In genomic region chr10:125151824-125152634, GRCh38 we compare ENCODE assay signal across 8 cellular contexts. TPM values are rescaled to one million over a fixed set of nuclear protein-coding genes. Genes with fewer than 3 reads are reported as not detected.
DNase-seq lines count a peak whose midpoint lies in the region; ATAC-seq and TF ChIP-seq lines count a peak whose summit lies in the region.

No MANE protein-coding gene starts in this region.

- no peak for TF ChIP-seq CTCF in brain (conservative IDR thresholded peaks at IDR 0.05)
- no peak for TF ChIP-seq CTCF in spleen (IDR thresholded peaks at IDR 0.05 in 8 of 11, conservative IDR thresholded peaks at IDR 0.05 in 3 of 11)
- TF ChIP-seq CTCF in GM10266 (IDR thresholded peaks at IDR 0.05; ENCODE audit: control insufficient read depth, insufficient read depth, low read depth, missing control alignments), result no peak

- H3K9me3 ChIP-seq in HUES48 (ENCODE audit: control insufficient read depth, insufficient read depth, low read length) (no peaks in the 10 kb centered on the region), spleen (no peaks in the 10 kb centered on the region)

- H3K4me1 ChIP-seq in HUES48 (ENCODE audit: control insufficient read depth, insufficient read depth, low read length) (peaks cover 90% of the 10 kb centered on the region), spleen (peaks cover 33 to 100% (median 84%) of the 10 kb centered on the region in 6 donors)

- H3K36me3 ChIP-seq in HUES48 (ENCODE audit: control insufficient read depth, insufficient read depth, low read length), result peaks cover 38% of the 10 kb centered on the region
- H3K36me3 ChIP-seq in spleen, result peaks cover 0 to 6% (median 0%) of the 10 kb centered on the region in 6 donors

- peak overlapping the region; percentile 3 to 67 (median 53) for H3K4me3 Mint-ChIP-seq in brain
- H3K4me3 Mint-ChIP-seq in immature natural killer cell, result peak overlapping the region; percentile 69 to 90 (median 77)
- H3K4me3 Mint-ChIP-seq in stimulated activated naive B cell treated with anti-CD40 and anti-IgM and Interleukin-4, amounts not matched to agents 10 μg/mL and 1 μg/mL and 100 μg/mL, for 72 hours, result no peak overlapping the region

- H3K27ac Mint-ChIP-seq in brain (peak overlapping the region in 4 of 5 experiments; percentile 55 to 98 (median 86)), immature natural killer cell (peak overlapping the region; percentile 51 to 98 (median 88))
- H3K27ac Mint-ChIP-seq in stimulated activated naive B cell treated with anti-CD40 and anti-IgM and Interleukin-4, amounts not matched to agents 10 μg/mL and 1 μg/mL and 100 μg/mL, for 72 hours, result no peak overlapping the region

- WGBS in spleen, 5 donors, result 12 to 25% (median 15%) methylated on average over 26 to 63 of the region's 63 CpGs

- no peaks in the 10 kb centered on the region for H3K9me3 Mint-ChIP-seq in brain
- H3K9me3 Mint-ChIP-seq in immature natural killer cell, result no peaks in the 10 kb centered on the region
- no peaks in the 10 kb centered on the region for H3K9me3 Mint-ChIP-seq in stimulated activated naive B cell treated with anti-CD40 and anti-IgM and Interleukin-4, amounts not matched to agents 10 μg/mL and 1 μg/mL and 100 μg/mL, for 72 hours

- H3K27me3 Mint-ChIP-seq in brain, result no peaks in the 10 kb centered on the region
- H3K27me3 Mint-ChIP-seq in immature natural killer cell (ENCODE audit: low read depth in 3 of 3), result peaks cover 0 to 17% (median 8%) of the 10 kb centered on the region in 3 donors
- H3K27me3 Mint-ChIP-seq in stimulated activated naive B cell treated with anti-CD40 and anti-IgM and Interleukin-4, amounts not matched to agents 10 μg/mL and 1 μg/mL and 100 μg/mL, for 72 hours, result peaks cover 76 to 90% of the 10 kb centered on the region in 2 donors

- H3K4me3 ChIP-seq in HUES48 (ENCODE audit: low read depth, low read length), result peak overlapping the region; percentile 80
- peak overlapping the region in 6 of 8 donors; percentile 15 to 56 (median 24) for H3K4me3 ChIP-seq in spleen

- no peak for TF ChIP-seq POLR2A in spleen (IDR thresholded peaks at IDR 0.05)

- intact Hi-C loops in spleen (cut with DNase I; ENCODE audit: low total_unique reads), result loop anchor here (10.0 kb wide), 1 partner anchor 107 kb away; no protein-coding TSS in a partner anchor

- H3K27ac ChIP-seq in HUES48 (ENCODE audit: low read depth, low read length) (peak overlapping the region; percentile 92), spleen (peak overlapping the region in 5 of 8 donors; percentile 13 to 55 (median 48))

- H3K27me3 ChIP-seq in HUES48 (ENCODE audit: control insufficient read depth, insufficient read depth, low read length) (no peaks in the 10 kb centered on the region), spleen (replicated peaks in 1 of 7) (peaks cover 0 to 82% (median 5%) of the 10 kb centered on the region in 7 donors)

- DNase-seq in immature natural killer cell (peak; percentile 81 to 83 (median 81)), spleen (peak; percentile 90), GM10266 (ENCODE audit: extremely low spot score) (no peak)
- no peak for DNase-seq in stimulated activated naive B cell treated with anti-CD40 and anti-IgM and Interleukin-4, amounts not matched to agents 10 μg/mL and 1 μg/mL and 100 μg/mL, for 72 hours

- H3K4me1 Mint-ChIP-seq in brain (peaks cover 91% of the 10 kb centered on the region), immature natural killer cell (peaks cover 93 to 96% of the 10 kb centered on the region in 2 donors)
- peaks cover 8 to 21% of the 10 kb centered on the region in 2 donors for H3K4me1 Mint-ChIP-seq in stimulated activated naive B cell treated with anti-CD40 and anti-IgM and Interleukin-4, amounts not matched to agents 10 μg/mL and 1 μg/mL and 100 μg/mL, for 72 hours

- ATAC-seq in HG03439 (IDR thresholded peaks at IDR 0.05; ENCODE audit: unreplicated experiment), result no peak
- no peak for ATAC-seq in GM21717 (IDR thresholded peaks at IDR 0.05; ENCODE audit: unreplicated experiment)
- ATAC-seq in stimulated activated naive B cell treated with anti-CD40 and anti-IgM and Interleukin-4, amounts not matched to agents 10 μg/mL and 1 μg/mL and 100 μg/mL, for 72 hours (replicated peaks), result no peak

- peaks cover 17% of the 10 kb centered on the region for H3K36me3 Mint-ChIP-seq in brain
- peaks cover 0 to 8% (median 0%) of the 10 kb centered on the region in 3 donors for H3K36me3 Mint-ChIP-seq in immature natural killer cell
- no peaks in the 10 kb centered on the region for H3K36me3 Mint-ChIP-seq in stimulated activated naive B cell treated with anti-CD40 and anti-IgM and Interleukin-4, amounts not matched to agents 10 μg/mL and 1 μg/mL and 100 μg/mL, for 72 hours

- H3K9ac ChIP-seq in HUES48 (ENCODE audit: low read depth, low read length), result peak overlapping the region; percentile 46; the same call in 1 of the 2 replicates

RNA-seq across cellular contexts. Expression of gene CTBP2, which starts 8.3 kb away (rescaled TPM):
- polyA plus RNA-seq in brain (ENCODE audit: insufficient read depth, low read depth, low replicate concordance), result 37.8 TPM
- polyA plus RNA-seq in immature natural killer cell, result 100 to 1,000 TPM in 2 of 3 donors, 10 to 100 TPM in 1; 89.8 to 154 (median 131) TPM
- 10 to 100 TPM; 32.2 to 74.4 (median 52.0) TPM for total RNA-seq in spleen
- polyA plus RNA-seq in spleen, result 10 to 100 TPM in 1 of 3 donors, 1 to 10 TPM in 2; 6.7 to 19.2 (median 7.0) TPM

Comparison
In these comparisons a context has a peak if more than half of its experiments do, and no peak if none do; other contexts are left out.
1. H3K4me3 Mint-ChIP-seq: peak in brain (5 of 5) and immature natural killer cell (5 of 5); none in stimulated activated naive B cell treated with anti-CD40 and anti-IgM and Interleukin-4, amounts not matched to agents 10 μg/mL and 1 μg/mL and 100 μg/mL, for 72 hours (0 of 2).
2. DNase-seq: peak in immature natural killer cell (3 of 3) and spleen (single experiment); none in GM10266 (single experiment) and stimulated activated naive B cell treated with anti-CD40 and anti-IgM and Interleukin-4, amounts not matched to agents 10 μg/mL and 1 μg/mL and 100 μg/mL, for 72 hours (single experiment).